7 cellular contexts compared by ENCODE assay signal in genomic region chr10:132163278-132163765, GRCh38. TPM values are rescaled to one million over a fixed set of nuclear protein-coding genes. Genes with fewer than 3 reads are reported as not detected.
DNase-seq lines count a peak whose midpoint lies in the region; ATAC-seq and TF ChIP-seq lines count a peak whose summit lies in the region.

No MANE protein-coding gene starts in this region.

- H3K4me1 ChIP-seq in GM23338 (ENCODE audit: insufficient read depth) (peaks cover 11% of the 10 kb centered on the region), mucosa of descending colon (ENCODE audit: low read depth) (peaks cover 8% of the 10 kb centered on the region)

- no peaks in the 10 kb centered on the region for H3K79me2 ChIP-seq in GM23338 (replicated peaks; ENCODE audit: insufficient read depth)

- intact Hi-C loops in activated T-helper 1 cell treated with anti-CD3 and anti-CD28 coated beads, Interleukin-12 subunit alpha, Interleukin-12 subunit beta, Interleukin-2, Interleukin-4 antibody, amounts not matched to agents 30 ng/mL and 10 ng/mL and 1 ng/mL, durations not matched to agents 14 hours and 24 hours and 36 hours (cut with micrococcal nuclease), result loop anchor here (2.0 kb wide), 1 partner anchor 289 kb away; no protein-coding TSS in a partner anchor
- intact Hi-C loops in mucosa of descending colon (cut with DNase I, micrococcal nuclease), result no loop called here

- H3K27me3 Mint-ChIP-seq in GM23338 (ENCODE audit: insufficient read depth, low read depth, poor library complexity), result peaks cover 14% of the 10 kb centered on the region
- H3K27me3 Mint-ChIP-seq in activated T-helper 1 cell treated with anti-CD3 and anti-CD28 coated beads, Interleukin-12 subunit alpha, Interleukin-12 subunit beta, Interleukin-2, Interleukin-4 antibody, amounts not matched to agents 30 ng/mL and 10 ng/mL and 1 ng/mL, durations not matched to agents 14 hours and 24 hours and 36 hours (ENCODE audit: insufficient read depth), result no peaks in the 10 kb centered on the region

- H3K9me3 ChIP-seq in mucosa of descending colon, result no peaks in the 10 kb centered on the region

- peaks cover 27% of the 10 kb centered on the region for H3K4me1 Mint-ChIP-seq in GM23338
- peaks cover 41% of the 10 kb centered on the region for H3K4me1 Mint-ChIP-seq in activated T-helper 1 cell treated with anti-CD3 and anti-CD28 coated beads, Interleukin-12 subunit alpha, Interleukin-12 subunit beta, Interleukin-2, Interleukin-4 antibody, amounts not matched to agents 30 ng/mL and 10 ng/mL and 1 ng/mL, durations not matched to agents 14 hours and 24 hours and 36 hours (ENCODE audit: low read depth)

- H3K36me3 Mint-ChIP-seq in GM23338 (ENCODE audit: low read depth), result no peaks in the 10 kb centered on the region
- H3K36me3 Mint-ChIP-seq in activated T-helper 1 cell treated with anti-CD3 and anti-CD28 coated beads, Interleukin-12 subunit alpha, Interleukin-12 subunit beta, Interleukin-2, Interleukin-4 antibody, amounts not matched to agents 30 ng/mL and 10 ng/mL and 1 ng/mL, durations not matched to agents 14 hours and 24 hours and 36 hours (ENCODE audit: low read depth), result peaks cover 4% of the 10 kb centered on the region

- peaks cover 5% of the 10 kb centered on the region; the same call in 1 of the 3 replicates for H3K9me3 Mint-ChIP-seq in GM23338
- no peaks in the 10 kb centered on the region for H3K9me3 Mint-ChIP-seq in activated T-helper 1 cell treated with anti-CD3 and anti-CD28 coated beads, Interleukin-12 subunit alpha, Interleukin-12 subunit beta, Interleukin-2, Interleukin-4 antibody, amounts not matched to agents 30 ng/mL and 10 ng/mL and 1 ng/mL, durations not matched to agents 14 hours and 24 hours and 36 hours

- H3K27ac Mint-ChIP-seq in GM23338, result no peak overlapping the region
- peak overlapping the region; percentile 74 for H3K27ac Mint-ChIP-seq in activated T-helper 1 cell treated with anti-CD3 and anti-CD28 coated beads, Interleukin-12 subunit alpha, Interleukin-12 subunit beta, Interleukin-2, Interleukin-4 antibody, amounts not matched to agents 30 ng/mL and 10 ng/mL and 1 ng/mL, durations not matched to agents 14 hours and 24 hours and 36 hours

- H3K27ac ChIP-seq in GM23338 (ENCODE audit: low read depth), result no peak overlapping the region

- H3K27me3 ChIP-seq in GM23338 (ENCODE audit: insufficient read depth), result no peaks in the 10 kb centered on the region

- TF ChIP-seq CTCF in GM23338 (conservative IDR thresholded peaks at IDR 0.05; ENCODE audit: low read depth in 2 of 2) (peak; percentile 15 to 33; a peak in 2 of 4 replicates), mucosa of descending colon (IDR thresholded peaks at IDR 0.05) (no peak)

- no peaks in the 10 kb centered on the region for H4K20me1 ChIP-seq in GM23338 (replicated peaks; ENCODE audit: insufficient read depth)

- ATAC-seq in GM23338, result peak; percentile 91
- peak; percentile 93 for ATAC-seq in mucosa of descending colon
- no peak for ATAC-seq in HG02970 (IDR thresholded peaks at IDR 0.05; ENCODE audit: low FRiP score, unreplicated experiment)

- H2AFZ ChIP-seq in GM23338, result peak overlapping the region; percentile 81; the same call in 1 of the 2 replicates

- H3K4me3 ChIP-seq in GM23338 (peak overlapping the region; percentile 49), mucosa of descending colon (no peak overlapping the region)

- H3F3A ChIP-seq in GM23338 (replicated peaks; ENCODE audit: low read depth), result peaks cover under 1% of the 10 kb centered on the region; the same call in 1 of the 2 replicates

- H3K36me3 ChIP-seq in GM23338 (ENCODE audit: insufficient read depth) (no peaks in the 10 kb centered on the region), mucosa of descending colon (ENCODE audit: low read depth) (no peaks in the 10 kb centered on the region)

- peak overlapping the region; percentile 78 for H3K4me2 ChIP-seq in GM23338

- peak overlapping the region; percentile 60 for H3K4me3 Mint-ChIP-seq in GM23338
- no peak overlapping the region for H3K4me3 Mint-ChIP-seq in activated T-helper 1 cell treated with anti-CD3 and anti-CD28 coated beads, Interleukin-12 subunit alpha, Interleukin-12 subunit beta, Interleukin-2, Interleukin-4 antibody, amounts not matched to agents 30 ng/mL and 10 ng/mL and 1 ng/mL, durations not matched to agents 14 hours and 24 hours and 36 hours

- DNase-seq in EL (peak; percentile 21), GM23338 (ENCODE audit: low spot score) (peak; percentile 94), NCI-H146 treated with DMSO at 0.1 percent for 48 hours (lab: John Stamatoyannopoulos, UW; ENCODE audit: unreplicated experiment) (peak; percentile 91), mucosa of descending colon (peak; percentile 77 to 82 (median 81)), amniotic stem cell (lab: John Stamatoyannopoulos, UW) (no peak)
- peak; percentile 56 for DNase-seq in activated T-helper 1 cell treated with anti-CD3 and anti-CD28 coated beads, Interleukin-12 subunit alpha, Interleukin-12 subunit beta, Interleukin-2, Interleukin-4 antibody, amounts not matched to agents 30 ng/mL and 10 ng/mL and 1 ng/mL, durations not matched to agents 14 hours and 24 hours and 36 hours (ENCODE audit: low spot score)

- H3K9me2 ChIP-seq in GM23338 (ENCODE audit: insufficient read depth), result no peaks in the 10 kb centered on the region

TF ChIP-seq in GM23338, 12 proteins besides CTCF, POLR2A, EP300 and RAD21 (continues in another document):
- TF ChIP-seq, protein P1, sequence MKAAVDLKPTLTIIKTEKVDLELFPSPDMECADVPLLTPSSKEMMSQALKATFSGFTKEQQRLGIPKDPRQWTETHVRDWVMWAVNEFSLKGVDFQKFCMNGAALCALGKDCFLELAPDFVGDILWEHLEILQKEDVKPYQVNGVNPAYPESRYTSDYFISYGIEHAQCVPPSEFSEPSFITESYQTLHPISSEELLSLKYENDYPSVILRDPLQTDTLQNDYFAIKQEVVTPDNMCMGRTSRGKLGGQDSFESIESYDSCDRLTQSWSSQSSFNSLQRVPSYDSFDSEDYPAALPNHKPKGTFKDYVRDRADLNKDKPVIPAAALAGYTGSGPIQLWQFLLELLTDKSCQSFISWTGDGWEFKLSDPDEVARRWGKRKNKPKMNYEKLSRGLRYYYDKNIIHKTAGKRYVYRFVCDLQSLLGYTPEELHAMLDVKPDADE (IDR thresholded peaks at IDR 0.05), result no peak
- TF ChIP-seq JUNB (IDR thresholded peaks at IDR 0.05; ENCODE audit: unreplicated experiment), result no peak
- no peak for TF ChIP-seq NANOG (IDR thresholded peaks at IDR 0.05; ENCODE audit: borderline replicate concordance)
- TF ChIP-seq ZNF114 (CRISPR knock-in tag; IDR thresholded peaks at IDR 0.05), result no peak
- TF ChIP-seq POLR2AphosphoS5 (IDR thresholded peaks at IDR 0.05; ENCODE audit: low read depth), result 0 out of 2 replicates have a peak, but pooled peaks have one; percentile 21
- TF ChIP-seq EZH2phosphoT487 (IDR thresholded peaks at IDR 0.05; ENCODE audit: unreplicated experiment), result no peak
- TF ChIP-seq CREB1 (CRISPR knock-in tag; IDR thresholded peaks at IDR 0.05; ENCODE audit: low read depth), result peak; percentile 66

RNA-seq across cellular contexts. Expression of gene DPYSL4, which starts 23.4 kb away (rescaled TPM):
- total RNA-seq in GM23338 (2014; rRNA removed; shearing (Covaris generic)), result 23.9 and 24.6 TPM in 2 replicates
- polyA plus RNA-seq in GM23338 (2016; fragmentation: Nextera tagmentation; extraction: Ambion mirVana), result 9.7 and 10.6 TPM in 2 replicates
- total RNA-seq in activated T-helper 1 cell treated with anti-CD3 and anti-CD28 coated beads, Interleukin-12 subunit alpha, Interleukin-12 subunit beta, Interleukin-2, Interleukin-4 antibody, amounts not matched to agents 30 ng/mL and 10 ng/mL and 1 ng/mL, durations not matched to agents 14 hours and 24 hours and 36 hours, result 24.1 and 24.7 TPM in 2 replicates
- 1 to 10 TPM in 1 of 3 donors, under 1 TPM in 2; 0.46 to 1.3 (median 0.55) TPM for total RNA-seq in mucosa of descending colon

Comparison
In these comparisons a context has a peak if more than half of its experiments do, and no peak if none do; other contexts are left out.
1. RNA of gene DPYSL4, which starts 23.4 kb away (total RNA-seq): 24.1 to 24.7 TPM in activated T-helper 1 cell treated with anti-CD3 and anti-CD28 coated beads, Interleukin-12 subunit alpha, Interleukin-12 subunit beta, Interleukin-2, Interleukin-4 antibody, amounts not matched to agents 30 ng/mL and 10 ng/mL and 1 ng/mL, durations not matched to agents 14 hours and 24 hours and 36 hours and 23.9 to 24.6 TPM in GM23338; 0.46 to 1.3 TPM in mucosa of descending colon; every median in the first group is over 10 times any median in the second.